In genomic region chr6:18259675-18260447, GRCh38 we compare ENCODE assay signal across 1 cellular context.
TF ChIP-seq lines count a peak whose summit lies in the region.

No MANE protein-coding gene starts in this region.

TF ChIP-seq in HCT116, 20 proteins besides CTCF, POLR2A, EP300 and RAD21 (continued from another document):
- TF ChIP-seq REST (IDR thresholded peaks at IDR 0.05; ENCODE audit: low read depth) = no peak
- no peak for TF ChIP-seq CEBPB (IDR thresholded peaks at IDR 0.05; ENCODE audit: low read depth)
- no peak for TF ChIP-seq TCF7L2 (IDR thresholded peaks at IDR 0.05; ENCODE audit: borderline replicate concordance, extremely low read depth, insufficient read depth, insufficient read length)
- TF ChIP-seq SIN3A (IDR thresholded peaks at IDR 0.05; ENCODE audit: low read depth) = no peak
- TF ChIP-seq ZFX (IDR thresholded peaks at IDR 0.05) = no peak
